In the genomic region with DNA sequence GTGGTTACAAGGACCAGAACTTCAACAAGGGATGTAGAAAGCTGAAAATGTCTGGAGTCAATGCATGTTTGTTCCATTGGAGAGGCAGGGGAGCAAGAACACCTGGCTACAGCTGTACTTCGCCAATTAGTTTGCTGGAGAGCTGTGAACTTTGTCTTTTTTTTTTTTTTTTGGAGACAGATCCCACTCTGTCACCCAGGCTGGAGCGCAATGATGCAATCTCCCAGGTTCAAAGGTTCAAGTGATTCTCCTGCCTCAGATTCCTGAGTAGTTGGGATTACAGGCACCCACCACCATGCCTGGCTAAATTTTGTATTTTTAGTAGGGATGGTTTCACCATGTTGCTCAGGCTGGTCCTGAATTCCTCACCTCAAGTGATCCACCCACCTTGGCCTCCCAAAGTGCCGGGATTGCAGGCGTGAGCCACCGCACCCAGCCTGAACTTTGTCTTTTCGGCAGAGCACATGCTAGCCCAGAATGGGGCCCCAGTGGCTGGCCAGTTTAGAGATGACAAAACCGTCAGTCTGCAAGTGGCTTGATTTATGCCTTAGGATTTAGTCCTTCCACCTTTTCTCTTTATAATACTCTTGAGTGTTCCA, we compare ENCODE assay signal across 1 cellular context.
TF ChIP-seq lines count a peak whose summit lies in the region.

No MANE protein-coding gene starts in this region.

TF ChIP-seq in HepG2, 621 proteins besides CTCF, POLR2A, EP300 and RAD21 (continued from another document):
- no peak for TF ChIP-seq ZBTB49 (CRISPR knock-in tag; IDR thresholded peaks at IDR 0.05; ENCODE audit: borderline replicate concordance)
